ENCODE assay signal across 16 cellular contexts in genomic region chr14:78319411-78319810, GRCh38.
"Had no signal": no experiment of that assay in that cellular context is flagged by ENCODE, and none has a peak within 500 bp of the region (broad histone marks: within the 10 kb centered on the region; RNA-seq: fewer than 3 reads in every experiment).

No MANE protein-coding gene starts in this region.

- H3K4me3 ChIP-seq: adrenal gland, breast epithelium, esophagus squamous epithelium, lower lobe of right lung, thoracic aorta, upper lobe of left lung had no signal

- ATAC-seq: activated naive CD4-positive, alpha-beta T cell treated with anti-CD3 and anti-CD28 coated beads, Interleukin-2, amount 50 U/mL, for 72 hours; left cardiac atrium; lower lobe of right lung; stimulated activated naive B cell treated with anti-CD40 and anti-IgM and Interleukin-4, amounts not matched to agents 10 μg/mL and 1 μg/mL and 100 μg/mL, for 72 hours; WTC11 had no signal

- H3K27ac ChIP-seq: adrenal gland, breast epithelium, esophagus squamous epithelium, lower lobe of right lung, thoracic aorta, upper lobe of left lung had no signal

- DNase-seq: activated CD4-positive, alpha-beta memory T cell treated with anti-CD3 and anti-CD28 coated beads for 36 hours; activated CD4-positive, alpha-beta T cell treated with anti-CD3 and anti-CD28 coated beads for 4 hours; activated gamma-delta T cell treated with Interleukin-2 at 50 U/mL for 16 hours; activated T-cell treated with anti-CD3 and anti-CD28 coated beads for 4 hours; adrenal gland; effector CD4-positive, alpha-beta T cell; esophagus squamous epithelium; left cardiac atrium; lower lobe of right lung; stimulated activated naive B cell treated with anti-CD40 and anti-IgM and Interleukin-4, amounts not matched to agents 10 μg/mL and 1 μg/mL and 100 μg/mL, for 72 hours; T1000; upper lobe of left lung had no signal

- H3K9me3 ChIP-seq: adrenal gland, breast epithelium, esophagus squamous epithelium, lower lobe of right lung, thoracic aorta, upper lobe of left lung had no signal

- H3K27me3 ChIP-seq: breast epithelium, upper lobe of left lung had no signal

- H3K36me3 ChIP-seq: adrenal gland, breast epithelium, esophagus squamous epithelium, lower lobe of right lung, thoracic aorta, upper lobe of left lung had no signal
